14 cellular contexts compared by ENCODE assay signal in the genomic region with DNA sequence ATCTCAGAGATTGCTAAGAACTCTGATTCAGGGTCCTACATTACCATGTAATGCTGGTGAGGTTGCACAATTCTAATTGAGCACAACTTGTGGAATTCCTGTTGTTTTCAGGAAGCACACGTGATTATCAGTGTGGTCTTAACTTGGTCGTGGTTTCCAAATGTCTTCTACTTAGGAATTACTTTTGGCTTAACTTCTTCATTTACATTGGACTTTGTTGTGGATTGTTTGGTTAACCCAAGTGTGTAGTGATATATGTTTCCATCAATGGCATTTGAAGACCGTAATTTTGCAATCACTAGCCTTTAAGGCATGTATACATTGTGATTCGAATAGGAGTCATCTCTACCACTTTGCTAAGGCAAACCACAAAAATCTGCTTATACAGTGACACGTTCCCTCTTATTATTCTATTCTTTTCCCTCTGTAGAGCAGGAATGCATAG.
A peak's percentile ranks its signal among the peaks of the same experiment; 100 is the strongest.
DNase-seq lines count a peak whose midpoint lies in the region; ATAC-seq and TF ChIP-seq lines count a peak whose summit lies in the region.
"Had no signal": no experiment of that assay in that cellular context is flagged by ENCODE, and none has a peak within 500 bp of the region (broad histone marks: within the 10 kb centered on the region; RNA-seq: fewer than 3 reads in every experiment).

No MANE protein-coding gene starts in this region.

- in situ Hi-C loops in brain microvascular endothelial cell (cut with HindIII; ENCODE audit: low pct_ligation_motif_present, low sequenced_read_pairs) = no loop called here

- H3K9me3 Mint-ChIP-seq in osteocyte (ENCODE audit: unreplicated experiment) = no peaks in the 10 kb centered on the region
- H3K9me3 Mint-ChIP-seq in activated naive CD4-positive, alpha-beta T cell treated with anti-CD3 and anti-CD28 coated beads, Interleukin-2, amount 50 U/mL, for 72 hours = no peaks in the 10 kb centered on the region
- H3K9me3 Mint-ChIP-seq: stimulated activated naive CD8-positive, alpha-beta T cell treated with anti-CD3 and anti-CD28 coated beads, Interleukin-15, Interleukin-2, amounts not matched to agents 100 ng/mL and 50 ng/mL, for 24 hours had no signal

- no peaks in the 10 kb centered on the region for H3K36me3 ChIP-seq in brain microvascular endothelial cell (replicated peaks)

- TF ChIP-seq CTCF in brain microvascular endothelial cell (IDR thresholded peaks at IDR 0.05; ENCODE audit: low read depth, low read length, missing control alignments) (no peak), osteocyte (IDR thresholded peaks at IDR 0.05) (no peak)

- peaks cover 63% of the 10 kb centered on the region for H3K4me1 Mint-ChIP-seq in osteocyte (ENCODE audit: unreplicated experiment)

- H3K4me3 Mint-ChIP-seq in osteocyte (ENCODE audit: unreplicated experiment) = no peak overlapping the region
- H3K4me3 Mint-ChIP-seq: stimulated activated naive CD8-positive, alpha-beta T cell treated with anti-CD3 and anti-CD28 coated beads, Interleukin-15, Interleukin-2, amounts not matched to agents 100 ng/mL and 50 ng/mL, for 24 hours had no signal

- peak overlapping the region; percentile 92 for H3K27ac ChIP-seq in brain microvascular endothelial cell

- H3K4me3 ChIP-seq in brain microvascular endothelial cell (ENCODE audit: low read depth, low read length) = no peak overlapping the region

- ATAC-seq in GM19455 (IDR thresholded peaks at IDR 0.05; ENCODE audit: unreplicated experiment) = no peak
- ATAC-seq in activated naive CD4-positive, alpha-beta T cell treated with anti-CD3 and anti-CD28 coated beads, Interleukin-2, amount 50 U/mL, for 72 hours = no peak
- no peak for ATAC-seq in HG02763 (IDR thresholded peaks at IDR 0.05; ENCODE audit: unreplicated experiment)

- no peaks in the 10 kb centered on the region for H3K27me3 Mint-ChIP-seq in osteocyte (ENCODE audit: unreplicated experiment)

- DNase-seq in EL = peak; percentile 94
- peak; percentile 92 for DNase-seq in MV-4-11 (lab: John Stamatoyannopoulos, UW)
- DNase-seq in brain microvascular endothelial cell = peak; percentile 77
- no peak for DNase-seq in osteocyte (ENCODE audit: extremely low spot score, unreplicated experiment)
- DNase-seq in activated naive CD4-positive, alpha-beta T cell treated with anti-CD3 and anti-CD28 coated beads, Interleukin-2, amount 50 U/mL, for 72 hours (ENCODE audit: low spot score in 2 of 2) = no peak
- DNase-seq in HK-2 (ENCODE audit: unreplicated experiment) = no peak
- DNase-seq: activated CD4-positive, CD25-positive, alpha-beta regulatory T cell; DMS 273 treated with DMSO at 0.1 percent for 48 hours; occipital lobe; SHP77 treated with DMSO at 0.1 percent for 48 hours; stimulated activated CD4-positive, alpha-beta T cell treated with anti-CD3 and anti-CD28 coated beads, Interleukin-4, amount 100 ng/mL, for 1 hour had no signal

- no peaks in the 10 kb centered on the region for H3K36me3 Mint-ChIP-seq in osteocyte (ENCODE audit: unreplicated experiment)
- no peaks in the 10 kb centered on the region for H3K36me3 Mint-ChIP-seq in activated naive CD4-positive, alpha-beta T cell treated with anti-CD3 and anti-CD28 coated beads, Interleukin-2, amount 50 U/mL, for 72 hours

- H3K27ac Mint-ChIP-seq in osteocyte (ENCODE audit: unreplicated experiment) = peak overlapping the region; percentile 23
- no peak overlapping the region for H3K27ac Mint-ChIP-seq in activated naive CD4-positive, alpha-beta T cell treated with anti-CD3 and anti-CD28 coated beads, Interleukin-2, amount 50 U/mL, for 72 hours
- H3K27ac Mint-ChIP-seq: stimulated activated naive CD8-positive, alpha-beta T cell treated with anti-CD3 and anti-CD28 coated beads, Interleukin-15, Interleukin-2, amounts not matched to agents 100 ng/mL and 50 ng/mL, for 24 hours had no signal

- no peaks in the 10 kb centered on the region for H3K27me3 ChIP-seq in brain microvascular endothelial cell (replicated peaks)

Comparison
In these comparisons a context has a peak if more than half of its experiments do, and no peak if none do; other contexts are left out.
1. DNase-seq: peak in EL (single experiment), MV-4-11 (single experiment) and brain microvascular endothelial cell (single experiment); none in osteocyte (single experiment), activated naive CD4-positive, alpha-beta T cell treated with anti-CD3 and anti-CD28 coated beads, Interleukin-2, amount 50 U/mL, for 72 hours (0 of 2) and HK-2 (single experiment).